ENCODE assay signal across 8 cellular contexts in genomic region chr17:63600569-63601438, GRCh38. TPM values are rescaled to one million over a fixed set of nuclear protein-coding genes. Genes with fewer than 3 reads are reported as not detected.
DNase-seq lines count a peak whose midpoint lies in the region; ATAC-seq and TF ChIP-seq lines count a peak whose summit lies in the region.

TSS of gene TACO1 (plus strand) at chr17:63600895. CDS start at chr17:63601084, 189 bp downstream.

- peak within 1 kb of the TSS; percentile 80 to 90 (median 90) for H3K4me3 ChIP-seq in fibroblast of lung (replicated peaks in 1 of 4; ENCODE audit: control extremely low read depth in 1 of 4, insufficient read depth in 1 of 4, low read depth in 3 of 4, low read length in 4 of 4)

- peak within 1 kb of the TSS; percentile 78 for H3K27ac ChIP-seq in fibroblast of lung (ENCODE audit: insufficient read depth, low read length)

- H3K36me3 ChIP-seq in fibroblast of lung (ENCODE audit: control insufficient read depth, insufficient read depth, low read length), result peaks cover under 1% of the 10 kb centered on the region

- TF ChIP-seq CTCF in fibroblast of lung (conservative IDR thresholded peaks at IDR 0.05 in 1 of 2, IDR thresholded peaks at IDR 0.05 in 1 of 2; ENCODE audit: low read depth in 1 of 2, low read length in 2 of 2), result no peak

- DNase-seq in DMS79 (lab: John Stamatoyannopoulos, UW), result peak; percentile 36
- peak; percentile 92 to 96 for DNase-seq in Kasumi-1 (lab: John Stamatoyannopoulos, UW)
- DNase-seq in RPMI7951 (ENCODE audit: low read depth), result peak; percentile 78
- peak; percentile 55 for DNase-seq in activated T-helper 1 cell treated with Interleukin-2 at 50 U/mL for 16 hours (ENCODE audit: low read depth)
- peak; percentile 82 to 88 for DNase-seq in fibroblast of lung (ENCODE audit: low read depth in 2 of 2)
- DNase-seq in naive B cell, result peak; percentile 63
- peak; percentile 53 to 63 for DNase-seq in stimulated activated CD8-positive, alpha-beta memory T cell treated with anti-CD3 and anti-CD28 coated beads, Interleukin-7, amount 100 ng/mL, for 48 hours (ENCODE audit: extremely low read depth in 1 of 2, low read depth in 1 of 2)

- H3K4me1 Mint-ChIP-seq in naive B cell, result peaks cover 17 to 22% (median 17%) of the 10 kb centered on the region in 3 donors

- H3K79me2 ChIP-seq in fibroblast of lung (ENCODE audit: control insufficient read depth, insufficient read depth, low read length), result peaks cover 10% of the 10 kb centered on the region

- peak within 1 kb of the TSS; percentile 94 for H3K9ac ChIP-seq in fibroblast of lung (ENCODE audit: insufficient read depth, low read length)

- H4K20me1 ChIP-seq in fibroblast of lung (ENCODE audit: control insufficient read depth, extremely low read depth, insufficient read depth, low read length), result no peaks in the 10 kb centered on the region

- ATAC-seq in GM21786 (IDR thresholded peaks at IDR 0.05; ENCODE audit: unreplicated experiment) (peak; percentile 85), naive B cell (ENCODE audit: low read depth in 2 of 2) (peak; percentile 94 to 95)

- peak within 1 kb of the TSS; percentile 91 for H2AFZ ChIP-seq in fibroblast of lung (ENCODE audit: low read length)

- H3K4me1 ChIP-seq in fibroblast of lung (ENCODE audit: control insufficient read depth, extremely low read depth, insufficient read depth, low read length), result peaks cover 3% of the 10 kb centered on the region

- H3K4me3 Mint-ChIP-seq in naive B cell, result peak within 1 kb of the TSS; percentile 88 to 97 (median 94)

- no peaks in the 10 kb centered on the region for H3K9me3 Mint-ChIP-seq in naive B cell

- H3K36me3 Mint-ChIP-seq in naive B cell, result peaks cover 9 to 12% of the 10 kb centered on the region in 2 donors

- H3K27me3 ChIP-seq in fibroblast of lung (ENCODE audit: control insufficient read depth, insufficient read depth, low read length), result no peaks in the 10 kb centered on the region

- no peaks in the 10 kb centered on the region for H3K9me3 ChIP-seq in fibroblast of lung (ENCODE audit: control insufficient read depth, insufficient read depth, low read depth, low read length)

- no peaks in the 10 kb centered on the region for H3K27me3 Mint-ChIP-seq in naive B cell

- peak within 1 kb of the TSS; percentile 82 for H3K4me2 ChIP-seq in fibroblast of lung (ENCODE audit: extremely low read depth, insufficient read depth, low read length)

- peak within 1 kb of the TSS; percentile 80 to 96 (median 89) for H3K27ac Mint-ChIP-seq in naive B cell

RNA-seq across cellular contexts. Expression of gene TACO1, which starts in this region (rescaled TPM):
- total RNA-seq in RPMI7951 (2014; rRNA removed; shearing (Covaris generic)), result 12.6 and 16.7 TPM in 2 replicates
- total RNA-seq in fibroblast of lung, result 18.7 and 20.3 TPM in 2 replicates
- 26.9 and 35.1 TPM in 2 replicates for polyA plus RNA-seq in fibroblast of lung
- 23.7 and 35.3 TPM in 2 replicates for polyA plus RNA-seq in fibroblast of lung (2012)
- 15.9 and 19.2 TPM in 2 replicates for polyA minus RNA-seq in fibroblast of lung (ENCODE audit: low replicate concordance)
- polyA plus RNA-seq in naive B cell (ENCODE audit: low read depth in 6 of 6), result 10 to 100 TPM; 14.9 to 19.7 (median 16.8) TPM

Comparison
In these comparisons a context has a peak if more than half of its experiments do, and no peak if none do; other contexts are left out.
1. Peak in every context shown above with its lines: DNase-seq, ATAC-seq, H3K4me3 ChIP-seq and H3K27ac ChIP-seq.
2. DNase-seq: peak in every context shown above with its lines; median percentile 94 in Kasumi-1; 85 in fibroblast of lung; 78 in RPMI7951; 63 in naive B cell; 58 in stimulated activated CD8-positive, alpha-beta memory T cell treated with anti-CD3 and anti-CD28 coated beads, Interleukin-7, amount 100 ng/mL, for 48 hours; 55 in activated T-helper 1 cell treated with Interleukin-2 at 50 U/mL for 16 hours; 36 in DMS79.